8 cellular contexts compared by ENCODE assay signal in genomic region chr7:158975526-158976467, GRCh38.
A peak's percentile ranks its signal among the peaks of the same experiment; 100 is the strongest.
DNase-seq lines count a peak whose midpoint lies in the region; ATAC-seq lines count a peak whose summit lies in the region.

No MANE protein-coding gene starts in this region.

- peaks cover 5 to 8% of the 10 kb centered on the region in 2 donors for H3K36me3 Mint-ChIP-seq in activated T-cell treated with anti-CD3 and anti-CD28 coated beads, Interleukin-2, amount 50 U/mL, for 72 hours (ENCODE audit: insufficient read depth in 2 of 2)

- no peak overlapping the region for H3K27ac Mint-ChIP-seq in activated T-cell treated with anti-CD3 and anti-CD28 coated beads, Interleukin-2, amount 50 U/mL, for 72 hours

- H3K4me1 Mint-ChIP-seq in activated T-cell treated with anti-CD3 and anti-CD28 coated beads, Interleukin-2, amount 50 U/mL, for 72 hours (ENCODE audit: low read depth): peaks cover 25% of the 10 kb centered on the region

- peak overlapping the region; percentile 88 for H3K4me3 Mint-ChIP-seq in activated T-cell treated with anti-CD3 and anti-CD28 coated beads, Interleukin-2, amount 50 U/mL, for 72 hours

- ATAC-seq in activated T-cell treated with anti-CD3 and anti-CD28 coated beads, Interleukin-2, amount 50 U/mL, for 72 hours (replicated peaks in 1 of 2): peak; percentile 22 to 56

- H3K9me3 Mint-ChIP-seq in activated T-cell treated with anti-CD3 and anti-CD28 coated beads, Interleukin-2, amount 50 U/mL, for 72 hours: peaks cover 4% of the 10 kb centered on the region in 2 donors

- DNase-seq in NCI-H1417 (lab: John Stamatoyannopoulos, UW): peak in 2 of 3 experiments; percentile 73 to 87
- DNase-seq in NCI-H1417 treated with DMSO at 0.1 percent for 48 hours (lab: John Stamatoyannopoulos, UW): no peak
- DNase-seq in NCI-H345 (lab: John Stamatoyannopoulos, UW): peak; percentile 78
- DNase-seq in activated T-cell treated with anti-CD3 and anti-CD28 coated beads, Interleukin-2, amount 50 U/mL, for 72 hours: peak; percentile 39 to 56
- DNase-seq in stimulated activated CD4-positive, alpha-beta T cell treated with anti-CD3 and anti-CD28 coated beads, Interleukin-4, amount 100 ng/mL, for 24 hours: peak; percentile 35
- no peak for DNase-seq in NCI-H1048 (lab: John Stamatoyannopoulos, UW)
- no peak for DNase-seq in NCI-H2029 treated with DMSO at 0.1 percent for 48 hours (lab: John Stamatoyannopoulos, UW)
- DNase-seq in NCI-H1930 (lab: John Stamatoyannopoulos, UW): no peak

- H3K27me3 Mint-ChIP-seq in activated T-cell treated with anti-CD3 and anti-CD28 coated beads, Interleukin-2, amount 50 U/mL, for 72 hours (ENCODE audit: low read depth): no peaks in the 10 kb centered on the region

Comparison
In these comparisons a context has a peak if more than half of its experiments do, and no peak if none do; other contexts are left out.
1. DNase-seq: peak in NCI-H1417 (2 of 3), NCI-H345 (single experiment), activated T-cell treated with anti-CD3 and anti-CD28 coated beads, Interleukin-2, amount 50 U/mL, for 72 hours (2 of 2) and stimulated activated CD4-positive, alpha-beta T cell treated with anti-CD3 and anti-CD28 coated beads, Interleukin-4, amount 100 ng/mL, for 24 hours (single experiment); none in NCI-H1417 treated with DMSO at 0.1 percent for 48 hours (single experiment), NCI-H1048 (single experiment), NCI-H2029 treated with DMSO at 0.1 percent for 48 hours (single experiment) and NCI-H1930 (0 of 2).